Comparison of ENCODE assay signal across 8 cellular contexts in genomic region chr9:34957492-34958410, GRCh38. TPM values are rescaled to one million over a fixed set of nuclear protein-coding genes. Genes with fewer than 3 reads are reported as not detected.
DNase-seq lines count a peak whose midpoint lies in the region; ATAC-seq, FAIRE-seq and TF ChIP-seq lines count a peak whose summit lies in the region.
"Had no signal": no experiment of that assay in that cellular context is flagged by ENCODE, and none has a peak within 500 bp of the region (broad histone marks: within the 10 kb centered on the region; RNA-seq: fewer than 3 reads in every experiment).

TSS of gene PHF24 (plus strand) at chr9:34958285. CDS start at chr9:34971299, 13,014 bp downstream.

- no peak within 1 kb of the TSS for H3K27ac Mint-ChIP-seq in memory B cell

- TF ChIP-seq CTCF in RWPE2 (IDR thresholded peaks at IDR 0.05; ENCODE audit: poor library complexity, severe bottlenecking) (peak; percentile 36), suprapubic skin (IDR thresholded peaks at IDR 0.05) (peak in 1 of 2 donors; percentile 14)

- H3K4me1 Mint-ChIP-seq in memory B cell: no peaks in the 10 kb centered on the region

- H3K9me3 ChIP-seq in RWPE2 (ENCODE audit: severe bottlenecking) (no peaks in the 10 kb centered on the region), suprapubic skin (no peaks in the 10 kb centered on the region)

- H3K36me3 ChIP-seq in RWPE2 (ENCODE audit: low read depth) (no peaks in the 10 kb centered on the region), suprapubic skin (no peaks in the 10 kb centered on the region)

- H3K36me3 Mint-ChIP-seq in memory B cell: no peaks in the 10 kb centered on the region

- TF ChIP-seq EP300 in suprapubic skin (IDR thresholded peaks at IDR 0.05): no peak

- peaks cover 23% of the 10 kb centered on the region for H3K27me3 Mint-ChIP-seq in memory B cell

- peak within 1 kb of the TSS; percentile 39 for H3K4me3 ChIP-seq in RWPE2 (ENCODE audit: severe bottlenecking)
- peak within 1 kb of the TSS; percentile 68 for H3K4me3 ChIP-seq in suprapubic skin

- no peak for TF ChIP-seq POLR2A in suprapubic skin (IDR thresholded peaks at IDR 0.05)

- 3% methylated on average over 9 of the region's 116 CpGs for WGBS in suprapubic skin

- H3K9me3 Mint-ChIP-seq in memory B cell: no peaks in the 10 kb centered on the region

- ATAC-seq in RWPE2 (ENCODE audit: low read depth): peak; percentile 51; the same call in 1 of the 3 replicates
- ATAC-seq in memory B cell (ENCODE audit: low read depth): peak; percentile 87
- no peak for ATAC-seq in GM21619 (IDR thresholded peaks at IDR 0.05; ENCODE audit: unreplicated experiment)

- peak within 1 kb of the TSS; percentile 69 for H3K4me3 Mint-ChIP-seq in memory B cell

- FAIRE-seq in GM19239 (lab: Jason Lieb, UNC): no peak

- H3K27ac ChIP-seq in RWPE2 (ENCODE audit: poor library complexity, severe bottlenecking): no peak within 1 kb of the TSS
- peak within 1 kb of the TSS; percentile 54 for H3K27ac ChIP-seq in cingulate gyrus (ENCODE audit: low read depth, low read length)
- no peak within 1 kb of the TSS for H3K27ac ChIP-seq in suprapubic skin

- no peaks in the 10 kb centered on the region for H3K4me1 ChIP-seq in RWPE2 (ENCODE audit: insufficient read depth, poor library complexity, severe bottlenecking)
- peaks cover 11% of the 10 kb centered on the region for H3K4me1 ChIP-seq in suprapubic skin

- H3K27me3 ChIP-seq in RWPE2 (ENCODE audit: insufficient read depth, poor library complexity, severe bottlenecking) (peaks cover 51% of the 10 kb centered on the region), suprapubic skin (peaks cover 29% of the 10 kb centered on the region)

- peak; percentile 24 for DNase-seq in GM19239 (ENCODE audit: insufficient read length, low spot score)
- DNase-seq in RWPE2 (ENCODE audit: low spot score): no peak
- DNase-seq in memory B cell (ENCODE audit: low spot score in 2 of 2): peak in 1 of 2 donors; percentile 17
- no peak for DNase-seq in suprapubic skin (ENCODE audit: low spot score in 2 of 2)
- no peak for DNase-seq in H4 (ENCODE audit: low spot score)

RNA-seq across cellular contexts. Expression of gene PHF24, which starts in this region (rescaled TPM):
- 1 to 10 TPM in 2 of 4 donors, under 1 TPM in 2; 0.26 to 4.2 (median 1.2) TPM for total RNA-seq in suprapubic skin
- not detected in 2 replicates for total RNA-seq in H4 (2014; rRNA removed; shearing (Covaris generic))
- total RNA-seq: T-helper 2 cell treated with Interferon-gamma antibody and Interleukin-4, amounts not matched to agents 100 ng/mL and 5 ng/mL, for 36 hours had no signal
